ENCODE assay signal across 1 cellular context in genomic region chr15:85865070-85865684, GRCh38.
TF ChIP-seq lines count a peak whose summit lies in the region.

No MANE protein-coding gene starts in this region.

TF ChIP-seq in GM23338, 12 proteins besides CTCF, POLR2A, EP300 and RAD21 (continued from another document):
- no peak for TF ChIP-seq ZNF462 (CRISPR knock-in tag; IDR thresholded peaks at IDR 0.05)
